Comparison of ENCODE assay signal across 15 cellular contexts in genomic region chr3:46865034-46865507, GRCh38. TPM values are rescaled to one million over a fixed set of nuclear protein-coding genes. Genes with fewer than 3 reads are reported as not detected.
DNase-seq lines count a peak whose midpoint lies in the region; ATAC-seq and TF ChIP-seq lines count a peak whose summit lies in the region.
"Had no signal": no experiment of that assay in that cellular context is flagged by ENCODE, and none has a peak within 500 bp of the region (broad histone marks: within the 10 kb centered on the region; RNA-seq: fewer than 3 reads in every experiment).

No MANE protein-coding gene starts in this region.

- DNase-seq in SIG-M5 treated with dmso at 0.1 percent for 504 hours (lab: John Stamatoyannopoulos, UW; ENCODE audit: unreplicated experiment) (peak; percentile 61), SIG-M5 (lab: John Stamatoyannopoulos, UW) (no peak), fibroblast of peridontal ligament (ENCODE audit: extremely low read depth) (peak; percentile 45), lower lobe of right lung (peak; percentile 69), upper lobe of right lung (peak; percentile 85), erythroblast (lab: John Stamatoyannopoulos, UW) (no peak)
- DNase-seq: 8988T; activated CD4-positive, alpha-beta T cell treated with anti-CD3 and anti-CD28 coated beads for 48 hours; activated T-cell treated with anti-CD3 and anti-CD28 coated beads, Interleukin-2, amount 50 U/mL, for 72 hours; NCI-H2029 treated with DMSO at 0.1 percent for 48 hours; T-helper 17 cell had no signal

- H3K4me1 ChIP-seq in lower lobe of right lung = peaks cover 39% of the 10 kb centered on the region
- peaks cover 34% of the 10 kb centered on the region for H3K4me1 ChIP-seq in upper lobe of right lung

- peak overlapping the region; percentile 46 for H3K27ac ChIP-seq in lower lobe of right lung
- peak overlapping the region; percentile 42 for H3K27ac ChIP-seq in upper lobe of right lung

- TF ChIP-seq CTCF in lower lobe of right lung (IDR thresholded peaks at IDR 0.05) = no peak
- no peak for TF ChIP-seq CTCF in upper lobe of right lung (IDR thresholded peaks at IDR 0.05)

- intact Hi-C loops in lower lobe of right lung (cut with DNase I) (no loop called here), upper lobe of right lung (cut with DNase I) (no loop called here)

- H3K4me3 ChIP-seq in lower lobe of right lung (no peak overlapping the region), upper lobe of right lung (no peak overlapping the region)
- H3K4me3 ChIP-seq: skin epidermis had no signal

- no peak for TF ChIP-seq POLR2A in erythroblast (IDR thresholded peaks at IDR 0.05; ENCODE audit: low read length)

- H3K9me3 ChIP-seq in lower lobe of right lung (no peaks in the 10 kb centered on the region), upper lobe of right lung (no peaks in the 10 kb centered on the region)

- H3K36me3 ChIP-seq in lower lobe of right lung (no peaks in the 10 kb centered on the region), upper lobe of right lung (no peaks in the 10 kb centered on the region)

- no peaks in the 10 kb centered on the region for H3K27me3 ChIP-seq in lower lobe of right lung (ENCODE audit: low read depth)
- no peaks in the 10 kb centered on the region for H3K27me3 ChIP-seq in upper lobe of right lung

- ATAC-seq in lower lobe of right lung (peak; percentile 54 to 58), upper lobe of right lung (peak; percentile 72), HG02981 (IDR thresholded peaks at IDR 0.05; ENCODE audit: unreplicated experiment) (no peak), GM21360 (IDR thresholded peaks at IDR 0.05; ENCODE audit: unreplicated experiment) (no peak)
- ATAC-seq: activated T-cell treated with anti-CD3 and anti-CD28 coated beads, Interleukin-2, amount 50 U/mL, for 72 hours; T-helper 17 cell had no signal

RNA-seq across cellular contexts. Expression of gene MYL3, which starts 1.8 kb away (rescaled TPM):
- total RNA-seq in lower lobe of right lung (2.0 TPM), upper lobe of right lung (3.8 TPM)
- total RNA-seq: activated T-cell treated with anti-CD3 and anti-CD28 coated beads, Interleukin-2, amount 50 U/mL, for 72 hours; LHCN-M2; T-helper 17 cell had no signal

RNA-seq across cellular contexts. Expression of gene PTH1R, which starts 12.4 kb away (rescaled TPM):
- total RNA-seq in lower lobe of right lung = 14.5 TPM
- total RNA-seq in upper lobe of right lung = 14.9 TPM
- total RNA-seq: activated T-cell treated with anti-CD3 and anti-CD28 coated beads, Interleukin-2, amount 50 U/mL, for 72 hours; T-helper 17 cell had no signal

Comparison
In these comparisons a context has a peak if more than half of its experiments do, and no peak if none do; other contexts are left out.
1. DNase-seq: peak in SIG-M5 treated with dmso at 0.1 percent for 504 hours (single experiment), fibroblast of peridontal ligament (single experiment), lower lobe of right lung (single experiment) and upper lobe of right lung (single experiment); none in SIG-M5 (single experiment) and erythroblast (0 of 2).
2. ATAC-seq: peak in lower lobe of right lung (2 of 2) and upper lobe of right lung (single experiment); none in HG02981 (single experiment) and GM21360 (single experiment).